11 cellular contexts compared by ENCODE assay signal in genomic region chr22:21868651-21869050, GRCh38. TPM values are rescaled to one million over a fixed set of nuclear protein-coding genes. Genes with fewer than 3 reads are reported as not detected.
DNase-seq lines count a peak whose midpoint lies in the region; TF ChIP-seq lines count a peak whose summit lies in the region.
"Had no signal": no experiment of that assay in that cellular context is flagged by ENCODE, and none has a peak within 500 bp of the region (broad histone marks: within the 10 kb centered on the region; RNA-seq: fewer than 3 reads in every experiment).

No MANE protein-coding gene starts in this region.

- H2AFZ ChIP-seq in MM.1S (ENCODE audit: low read length) (no peak overlapping the region), neural progenitor cell (replicated peaks) (no peak overlapping the region)

- H3K4me3 ChIP-seq in Caco-2 (ENCODE audit: low read depth, low read length) (no peak overlapping the region; the same call in 1 of the 2 replicates), MM.1S (ENCODE audit: low read length) (no peak overlapping the region), neural progenitor cell (no peak overlapping the region)

- H3K27ac ChIP-seq in MM.1S (ENCODE audit: low read length) (no peak overlapping the region), neural progenitor cell (no peak overlapping the region)
- H3K27ac ChIP-seq: SK-N-MC had no signal

- H3K4me2 ChIP-seq in MM.1S (ENCODE audit: low read depth, low read length): peak overlapping the region; percentile 83; the same call in 1 of the 2 replicates
- H3K4me2 ChIP-seq in neural progenitor cell: no peak overlapping the region

- H3K27me3 ChIP-seq in Caco-2 (replicated peaks; ENCODE audit: control insufficient read depth, insufficient read depth, low read length): no peaks in the 10 kb centered on the region
- H3K27me3 ChIP-seq in MM.1S (replicated peaks; ENCODE audit: insufficient read depth, low read length): peaks cover 22% of the 10 kb centered on the region
- no peaks in the 10 kb centered on the region for H3K27me3 ChIP-seq in neural progenitor cell
- H3K27me3 ChIP-seq: colonic mucosa had no signal

- H3K36me3 Mint-ChIP-seq in Caco-2 (ENCODE audit: insufficient read depth, unreplicated experiment): peaks cover 17% of the 10 kb centered on the region
- H3K36me3 Mint-ChIP-seq in brain: peaks cover 18% of the 10 kb centered on the region
- peaks cover 5% of the 10 kb centered on the region for H3K36me3 Mint-ChIP-seq in neural progenitor cell

- H3K9me3 ChIP-seq in Caco-2: no peaks in the 10 kb centered on the region
- no peaks in the 10 kb centered on the region for H3K9me3 ChIP-seq in MM.1S (replicated peaks; ENCODE audit: insufficient read depth, low read length)
- H3K9me3 ChIP-seq in neural progenitor cell (ENCODE audit: low read depth): no peaks in the 10 kb centered on the region
- H3K9me3 ChIP-seq: colonic mucosa had no signal

- H3K9me3 Mint-ChIP-seq in Caco-2 (ENCODE audit: unreplicated experiment) (no peaks in the 10 kb centered on the region), brain (peaks cover 0 to 5% (median 0%) of the 10 kb centered on the region in 5 experiments), neural progenitor cell (no peaks in the 10 kb centered on the region)

- 0 out of 2 replicates have a peak, but pooled peaks cover 6% of the 10 kb centered on the region for H3K4me1 ChIP-seq in Caco-2
- peaks cover 14% of the 10 kb centered on the region for H3K4me1 ChIP-seq in MM.1S (ENCODE audit: low read length)
- peaks cover 28% of the 10 kb centered on the region for H3K4me1 ChIP-seq in neural progenitor cell

- H4K20me1 ChIP-seq in MM.1S (ENCODE audit: insufficient read depth, low read length) (peaks cover 29% of the 10 kb centered on the region), neural progenitor cell (ENCODE audit: low read depth) (peaks cover 34% of the 10 kb centered on the region)

- no TSS peak for BruUV-seq in Caco-2 (replicated peaks; lab: Mats Ljungman, UMichigan)

- H3K27me3 Mint-ChIP-seq in Caco-2 (ENCODE audit: insufficient read depth, unreplicated experiment) (no peaks in the 10 kb centered on the region), brain (peaks cover 15% of the 10 kb centered on the region), neural progenitor cell (ENCODE audit: insufficient read depth, low read depth) (peaks cover 3% of the 10 kb centered on the region)

- intact Hi-C loops in Caco-2 (cut with micrococcal nuclease; ENCODE audit: unreplicated experiment): no loop called here

- H3K79me2 ChIP-seq in MM.1S (ENCODE audit: low read length) (peaks cover 34% of the 10 kb centered on the region), neural progenitor cell (ENCODE audit: low read depth) (peaks cover 34% of the 10 kb centered on the region)

- no peak for TF ChIP-seq CTCF in Caco-2 (IDR thresholded peaks at IDR 0.05; ENCODE audit: insufficient read depth in 1 of 2, low read depth in 1 of 2, low read length in 1 of 2, severe bottlenecking in 1 of 2, unreplicated experiment in 1 of 2)
- no peak for TF ChIP-seq CTCF in MM.1S (IDR thresholded peaks at IDR 0.05; ENCODE audit: low read length)
- TF ChIP-seq CTCF in brain (conservative IDR thresholded peaks at IDR 0.05): no peak
- TF ChIP-seq CTCF in neural progenitor cell (IDR thresholded peaks at IDR 0.05): no peak
- TF ChIP-seq CTCF in GM20000 (IDR thresholded peaks at IDR 0.05; ENCODE audit: extremely low read depth, missing control alignments): no peak

- CTCF ChIA-PET in Caco-2 (lab: Charles Lee): no interaction called here

- H3K4me3 Mint-ChIP-seq in Caco-2 (ENCODE audit: unreplicated experiment) (peak overlapping the region; percentile 86), brain (peak overlapping the region; percentile 88 to 93 (median 90)), neural progenitor cell (peak overlapping the region; percentile 88)

- POLR2A ChIA-PET in Caco-2 (lab: Charles Lee): no interaction called here

- H3K9me2 ChIP-seq in MM.1S (replicated peaks; ENCODE audit: insufficient read depth, low read length): no peaks in the 10 kb centered on the region

- H3K27ac Mint-ChIP-seq in Caco-2 (ENCODE audit: unreplicated experiment) (peak overlapping the region; percentile 95), brain (peak overlapping the region in 2 of 5 experiments; percentile 10 to 96), neural progenitor cell (no peak overlapping the region)

- H3K4me1 Mint-ChIP-seq in Caco-2 (ENCODE audit: low read depth, unreplicated experiment): peaks cover 24% of the 10 kb centered on the region
- H3K4me1 Mint-ChIP-seq in brain: peaks cover 38% of the 10 kb centered on the region
- H3K4me1 Mint-ChIP-seq in neural progenitor cell: peaks cover 30% of the 10 kb centered on the region

- no peak for DNase-seq in Caco-2
- no peak for DNase-seq in MM.1S
- no peak for DNase-seq in neural progenitor cell (ENCODE audit: low spot score)
- DNase-seq in GM20000 (ENCODE audit: low spot score): no peak
- DNase-seq in DMS 273 (lab: John Stamatoyannopoulos, UW; ENCODE audit: unreplicated experiment): no peak
- DNase-seq in NCI-H146 (lab: John Stamatoyannopoulos, UW): no peak
- DNase-seq: DMS79 treated with DMSO at 0.1 percent for 48 hours, NCI-H446 treated with DMSO at 0.1 percent for 48 hours had no signal

- H3F3A ChIP-seq in MM.1S (ENCODE audit: insufficient read depth, low read length): peaks cover 8% of the 10 kb centered on the region; the same call in 1 of the 2 replicates
- H3F3A ChIP-seq in neural progenitor cell (ENCODE audit: low read depth): peaks cover 14% of the 10 kb centered on the region

- H3K9ac ChIP-seq in MM.1S (ENCODE audit: low read length): no peak overlapping the region
- no peak overlapping the region for H3K9ac ChIP-seq in neural progenitor cell

- no peaks in the 10 kb centered on the region; the same call in 1 of the 2 replicates for H3K36me3 ChIP-seq in Caco-2 (ENCODE audit: control insufficient read depth, insufficient read depth, low read length)
- H3K36me3 ChIP-seq in MM.1S (replicated peaks; ENCODE audit: insufficient read depth, low read length): no peaks in the 10 kb centered on the region; the same call in 1 of the 2 replicates
- H3K36me3 ChIP-seq in neural progenitor cell: no peaks in the 10 kb centered on the region
- H3K36me3 ChIP-seq: colonic mucosa had no signal

RNA-seq across cellular contexts. Expression of gene MAPK1, which starts 1.2 kb away (rescaled TPM):
- total RNA-seq in Caco-2 (2022) (135 and 136 TPM in 2 replicates), neural progenitor cell (ENCODE audit: low replicate concordance) (44.7 and 61.4 TPM in 2 replicates)
- 59.2 TPM for polyA plus RNA-seq in brain (ENCODE audit: insufficient read depth, low read depth, low replicate concordance)
